Comparison of ENCODE assay signal across 2 cellular contexts in the genomic region with DNA sequence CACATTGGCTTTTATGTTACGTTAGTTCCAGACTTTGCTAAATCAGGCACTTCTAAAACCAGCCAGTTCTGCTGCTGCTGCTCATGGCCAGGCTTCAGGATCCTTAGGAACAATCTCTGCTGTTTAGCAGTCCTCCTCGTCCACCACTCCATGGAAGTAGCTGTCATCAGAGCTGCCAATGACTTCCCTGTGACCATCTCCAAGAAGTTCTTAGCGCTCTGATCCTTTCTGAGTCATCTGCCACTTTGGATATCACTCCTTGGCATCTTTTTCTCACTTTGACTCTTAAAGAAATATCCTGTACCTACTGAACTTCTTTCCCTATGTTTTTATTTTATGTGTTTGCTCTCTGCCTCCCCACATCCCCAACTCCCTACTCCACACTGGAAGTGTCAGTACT.
TF ChIP-seq lines count a peak whose summit lies in the region.

No MANE protein-coding gene starts in this region.

TF ChIP-seq in GM23338, 12 proteins besides CTCF, POLR2A, EP300 and RAD21:
- TF ChIP-seq, protein P1, sequence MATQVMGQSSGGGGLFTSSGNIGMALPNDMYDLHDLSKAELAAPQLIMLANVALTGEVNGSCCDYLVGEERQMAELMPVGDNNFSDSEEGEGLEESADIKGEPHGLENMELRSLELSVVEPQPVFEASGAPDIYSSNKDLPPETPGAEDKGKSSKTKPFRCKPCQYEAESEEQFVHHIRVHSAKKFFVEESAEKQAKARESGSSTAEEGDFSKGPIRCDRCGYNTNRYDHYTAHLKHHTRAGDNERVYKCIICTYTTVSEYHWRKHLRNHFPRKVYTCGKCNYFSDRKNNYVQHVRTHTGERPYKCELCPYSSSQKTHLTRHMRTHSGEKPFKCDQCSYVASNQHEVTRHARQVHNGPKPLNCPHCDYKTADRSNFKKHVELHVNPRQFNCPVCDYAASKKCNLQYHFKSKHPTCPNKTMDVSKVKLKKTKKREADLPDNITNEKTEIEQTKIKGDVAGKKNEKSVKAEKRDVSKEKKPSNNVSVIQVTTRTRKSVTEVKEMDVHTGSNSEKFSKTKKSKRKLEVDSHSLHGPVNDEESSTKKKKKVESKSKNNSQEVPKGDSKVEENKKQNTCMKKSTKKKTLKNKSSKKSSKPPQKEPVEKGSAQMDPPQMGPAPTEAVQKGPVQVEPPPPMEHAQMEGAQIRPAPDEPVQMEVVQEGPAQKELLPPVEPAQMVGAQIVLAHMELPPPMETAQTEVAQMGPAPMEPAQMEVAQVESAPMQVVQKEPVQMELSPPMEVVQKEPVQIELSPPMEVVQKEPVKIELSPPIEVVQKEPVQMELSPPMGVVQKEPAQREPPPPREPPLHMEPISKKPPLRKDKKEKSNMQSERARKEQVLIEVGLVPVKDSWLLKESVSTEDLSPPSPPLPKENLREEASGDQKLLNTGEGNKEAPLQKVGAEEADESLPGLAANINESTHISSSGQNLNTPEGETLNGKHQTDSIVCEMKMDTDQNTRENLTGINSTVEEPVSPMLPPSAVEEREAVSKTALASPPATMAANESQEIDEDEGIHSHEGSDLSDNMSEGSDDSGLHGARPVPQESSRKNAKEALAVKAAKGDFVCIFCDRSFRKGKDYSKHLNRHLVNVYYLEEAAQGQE (IDR thresholded peaks at IDR 0.05; ENCODE audit: unreplicated experiment): no peak
- TF ChIP-seq EZH2 (IDR thresholded peaks at IDR 0.05; ENCODE audit: low read depth, unreplicated experiment): no peak
- no peak for TF ChIP-seq POLR2AphosphoS5 (IDR thresholded peaks at IDR 0.05; ENCODE audit: low read depth)
- TF ChIP-seq STAT1 (IDR thresholded peaks at IDR 0.05; ENCODE audit: unreplicated experiment): no peak
- no peak for TF ChIP-seq NANOG (IDR thresholded peaks at IDR 0.05; ENCODE audit: borderline replicate concordance)
- TF ChIP-seq, protein P2, sequence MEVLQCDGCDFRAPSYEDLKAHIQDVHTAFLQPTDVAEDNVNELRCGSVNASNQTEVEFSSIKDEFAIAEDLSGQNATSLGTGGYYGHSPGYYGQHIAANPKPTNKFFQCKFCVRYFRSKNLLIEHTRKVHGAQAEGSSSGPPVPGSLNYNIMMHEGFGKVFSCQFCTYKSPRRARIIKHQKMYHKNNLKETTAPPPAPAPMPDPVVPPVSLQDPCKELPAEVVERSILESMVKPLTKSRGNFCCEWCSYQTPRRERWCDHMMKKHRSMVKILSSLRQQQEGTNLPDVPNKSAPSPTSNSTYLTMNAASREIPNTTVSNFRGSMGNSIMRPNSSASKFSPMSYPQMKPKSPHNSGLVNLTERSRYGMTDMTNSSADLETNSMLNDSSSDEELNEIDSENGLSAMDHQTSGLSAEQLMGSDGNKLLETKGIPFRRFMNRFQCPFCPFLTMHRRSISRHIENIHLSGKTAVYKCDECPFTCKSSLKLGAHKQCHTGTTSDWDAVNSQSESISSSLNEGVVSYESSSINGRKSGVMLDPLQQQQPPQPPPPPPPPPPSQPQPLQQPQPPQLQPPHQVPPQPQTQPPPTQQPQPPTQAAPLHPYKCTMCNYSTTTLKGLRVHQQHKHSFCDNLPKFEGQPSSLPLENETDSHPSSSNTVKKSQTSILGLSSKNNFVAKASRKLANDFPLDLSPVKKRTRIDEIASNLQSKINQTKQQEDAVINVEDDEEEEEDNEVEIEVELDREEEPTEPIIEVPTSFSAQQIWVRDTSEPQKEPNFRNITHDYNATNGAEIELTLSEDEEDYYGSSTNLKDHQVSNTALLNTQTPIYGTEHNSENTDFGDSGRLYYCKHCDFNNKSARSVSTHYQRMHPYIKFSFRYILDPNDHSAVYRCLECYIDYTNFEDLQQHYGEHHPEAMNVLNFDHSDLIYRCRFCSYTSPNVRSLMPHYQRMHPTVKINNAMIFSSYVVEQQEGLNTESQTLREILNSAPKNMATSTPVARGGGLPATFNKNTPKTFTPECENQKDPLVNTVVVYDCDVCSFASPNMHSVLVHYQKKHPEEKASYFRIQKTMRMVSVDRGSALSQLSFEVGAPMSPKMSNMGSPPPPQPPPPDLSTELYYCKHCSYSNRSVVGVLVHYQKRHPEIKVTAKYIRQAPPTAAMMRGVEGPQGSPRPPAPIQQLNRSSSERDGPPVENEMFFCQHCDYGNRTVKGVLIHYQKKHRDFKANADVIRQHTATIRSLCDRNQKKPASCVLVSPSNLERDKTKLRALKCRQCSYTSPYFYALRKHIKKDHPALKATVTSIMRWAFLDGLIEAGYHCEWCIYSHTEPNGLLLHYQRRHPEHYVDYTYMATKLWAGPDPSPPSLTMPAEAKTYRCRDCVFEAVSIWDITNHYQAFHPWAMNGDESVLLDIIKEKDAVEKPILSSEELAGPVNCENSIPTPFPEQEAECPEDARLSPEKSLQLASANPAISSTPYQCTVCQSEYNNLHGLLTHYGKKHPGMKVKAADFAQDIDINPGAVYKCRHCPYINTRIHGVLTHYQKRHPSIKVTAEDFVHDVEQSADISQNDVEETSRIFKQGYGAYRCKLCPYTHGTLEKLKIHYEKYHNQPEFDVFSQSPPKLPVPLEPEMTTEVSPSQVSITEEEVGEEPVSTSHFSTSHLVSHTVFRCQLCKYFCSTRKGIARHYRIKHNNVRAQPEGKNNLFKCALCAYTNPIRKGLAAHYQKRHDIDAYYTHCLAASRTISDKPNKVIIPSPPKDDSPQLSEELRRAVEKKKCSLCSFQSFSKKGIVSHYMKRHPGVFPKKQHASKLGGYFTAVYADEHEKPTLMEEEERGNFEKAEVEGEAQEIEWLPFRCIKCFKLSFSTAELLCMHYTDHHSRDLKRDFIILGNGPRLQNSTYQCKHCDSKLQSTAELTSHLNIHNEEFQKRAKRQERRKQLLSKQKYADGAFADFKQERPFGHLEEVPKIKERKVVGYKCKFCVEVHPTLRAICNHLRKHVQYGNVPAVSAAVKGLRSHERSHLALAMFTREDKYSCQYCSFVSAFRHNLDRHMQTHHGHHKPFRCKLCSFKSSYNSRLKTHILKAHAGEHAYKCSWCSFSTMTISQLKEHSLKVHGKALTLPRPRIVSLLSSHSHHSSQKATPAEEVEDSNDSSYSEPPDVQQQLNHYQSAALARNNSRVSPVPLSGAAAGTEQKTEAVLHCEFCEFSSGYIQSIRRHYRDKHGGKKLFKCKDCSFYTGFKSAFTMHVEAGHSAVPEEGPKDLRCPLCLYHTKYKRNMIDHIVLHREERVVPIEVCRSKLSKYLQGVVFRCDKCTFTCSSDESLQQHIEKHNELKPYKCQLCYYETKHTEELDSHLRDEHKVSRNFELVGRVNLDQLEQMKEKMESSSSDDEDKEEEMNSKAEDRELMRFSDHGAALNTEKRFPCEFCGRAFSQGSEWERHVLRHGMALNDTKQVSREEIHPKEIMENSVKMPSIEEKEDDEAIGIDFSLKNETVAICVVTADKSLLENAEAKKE (CRISPR knock-in tag; IDR thresholded peaks at IDR 0.05): no peak
- no peak for TF ChIP-seq ZNF331 (CRISPR knock-in tag; IDR thresholded peaks at IDR 0.05; ENCODE audit: low read depth)
- TF ChIP-seq CREB1 (CRISPR knock-in tag; IDR thresholded peaks at IDR 0.05; ENCODE audit: low read depth): no peak
- TF ChIP-seq, protein P3, sequence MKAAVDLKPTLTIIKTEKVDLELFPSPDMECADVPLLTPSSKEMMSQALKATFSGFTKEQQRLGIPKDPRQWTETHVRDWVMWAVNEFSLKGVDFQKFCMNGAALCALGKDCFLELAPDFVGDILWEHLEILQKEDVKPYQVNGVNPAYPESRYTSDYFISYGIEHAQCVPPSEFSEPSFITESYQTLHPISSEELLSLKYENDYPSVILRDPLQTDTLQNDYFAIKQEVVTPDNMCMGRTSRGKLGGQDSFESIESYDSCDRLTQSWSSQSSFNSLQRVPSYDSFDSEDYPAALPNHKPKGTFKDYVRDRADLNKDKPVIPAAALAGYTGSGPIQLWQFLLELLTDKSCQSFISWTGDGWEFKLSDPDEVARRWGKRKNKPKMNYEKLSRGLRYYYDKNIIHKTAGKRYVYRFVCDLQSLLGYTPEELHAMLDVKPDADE (IDR thresholded peaks at IDR 0.05): no peak
- TF ChIP-seq EZH2phosphoT487 (IDR thresholded peaks at IDR 0.05; ENCODE audit: unreplicated experiment): no peak

TF ChIP-seq in SK-N-SH treated with all-trans-retinoic acid at 6 μM for 48 hours, 23 proteins besides CTCF, POLR2A, EP300 and RAD21:
- TF ChIP-seq GLIS3 (CRISPR knock-in tag; IDR thresholded peaks at IDR 0.05) (no peak), ZFP3 (CRISPR knock-in tag; IDR thresholded peaks at IDR 0.05) (no peak), ESRRG (CRISPR knock-in tag; IDR thresholded peaks at IDR 0.05) (no peak), TCF4 (CRISPR knock-in tag; IDR thresholded peaks at IDR 0.05; ENCODE audit: borderline replicate concordance) (no peak), ZFP30 (CRISPR knock-in tag; IDR thresholded peaks at IDR 0.05) (no peak), ZC3H10 (CRISPR knock-in tag; IDR thresholded peaks at IDR 0.05) (no peak), ZNF565 (CRISPR knock-in tag; conservative IDR thresholded peaks at IDR 0.05; ENCODE audit: low read depth) (no peak), SNAI2 (CRISPR knock-in tag; IDR thresholded peaks at IDR 0.05) (no peak)
- TF ChIP-seq, protein P4, sequence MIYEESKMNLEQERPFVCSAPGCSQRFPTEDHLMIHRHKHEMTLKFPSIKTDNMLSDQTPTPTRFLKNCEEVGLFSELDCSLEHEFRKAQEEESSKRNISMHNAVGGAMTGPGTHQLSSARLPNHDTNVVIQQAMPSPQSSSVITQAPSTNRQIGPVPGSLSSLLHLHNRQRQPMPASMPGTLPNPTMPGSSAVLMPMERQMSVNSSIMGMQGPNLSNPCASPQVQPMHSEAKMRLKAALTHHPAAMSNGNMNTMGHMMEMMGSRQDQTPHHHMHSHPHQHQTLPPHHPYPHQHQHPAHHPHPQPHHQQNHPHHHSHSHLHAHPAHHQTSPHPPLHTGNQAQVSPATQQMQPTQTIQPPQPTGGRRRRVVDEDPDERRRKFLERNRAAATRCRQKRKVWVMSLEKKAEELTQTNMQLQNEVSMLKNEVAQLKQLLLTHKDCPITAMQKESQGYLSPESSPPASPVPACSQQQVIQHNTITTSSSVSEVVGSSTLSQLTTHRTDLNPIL (CRISPR knock-in tag; IDR thresholded peaks at IDR 0.05; ENCODE audit: low read depth): no peak
- TF ChIP-seq, protein P5, sequence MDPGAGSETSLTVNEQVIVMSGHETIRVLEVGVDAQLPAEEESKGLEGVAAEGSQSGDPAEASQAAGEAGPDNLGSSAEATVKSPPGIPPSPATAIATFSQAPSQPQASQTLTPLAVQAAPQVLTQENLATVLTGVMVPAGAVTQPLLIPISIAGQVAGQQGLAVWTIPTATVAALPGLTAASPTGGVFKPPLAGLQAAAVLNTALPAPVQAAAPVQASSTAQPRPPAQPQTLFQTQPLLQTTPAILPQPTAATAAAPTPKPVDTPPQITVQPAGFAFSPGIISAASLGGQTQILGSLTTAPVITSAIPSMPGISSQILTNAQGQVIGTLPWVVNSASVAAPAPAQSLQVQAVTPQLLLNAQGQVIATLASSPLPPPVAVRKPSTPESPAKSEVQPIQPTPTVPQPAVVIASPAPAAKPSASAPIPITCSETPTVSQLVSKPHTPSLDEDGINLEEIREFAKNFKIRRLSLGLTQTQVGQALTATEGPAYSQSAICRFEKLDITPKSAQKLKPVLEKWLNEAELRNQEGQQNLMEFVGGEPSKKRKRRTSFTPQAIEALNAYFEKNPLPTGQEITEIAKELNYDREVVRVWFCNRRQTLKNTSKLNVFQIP (CRISPR knock-in tag; IDR thresholded peaks at IDR 0.05; ENCODE audit: borderline replicate concordance, low read depth): no peak
- TF ChIP-seq, protein P6, sequence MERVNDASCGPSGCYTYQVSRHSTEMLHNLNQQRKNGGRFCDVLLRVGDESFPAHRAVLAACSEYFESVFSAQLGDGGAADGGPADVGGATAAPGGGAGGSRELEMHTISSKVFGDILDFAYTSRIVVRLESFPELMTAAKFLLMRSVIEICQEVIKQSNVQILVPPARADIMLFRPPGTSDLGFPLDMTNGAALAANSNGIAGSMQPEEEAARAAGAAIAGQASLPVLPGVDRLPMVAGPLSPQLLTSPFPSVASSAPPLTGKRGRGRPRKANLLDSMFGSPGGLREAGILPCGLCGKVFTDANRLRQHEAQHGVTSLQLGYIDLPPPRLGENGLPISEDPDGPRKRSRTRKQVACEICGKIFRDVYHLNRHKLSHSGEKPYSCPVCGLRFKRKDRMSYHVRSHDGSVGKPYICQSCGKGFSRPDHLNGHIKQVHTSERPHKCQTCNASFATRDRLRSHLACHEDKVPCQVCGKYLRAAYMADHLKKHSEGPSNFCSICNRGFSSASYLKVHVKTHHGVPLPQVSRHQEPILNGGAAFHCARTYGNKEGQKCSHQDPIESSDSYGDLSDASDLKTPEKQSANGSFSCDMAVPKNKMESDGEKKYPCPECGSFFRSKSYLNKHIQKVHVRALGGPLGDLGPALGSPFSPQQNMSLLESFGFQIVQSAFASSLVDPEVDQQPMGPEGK (CRISPR knock-in tag; IDR thresholded peaks at IDR 0.05; ENCODE audit: borderline replicate concordance): no peak
- TF ChIP-seq, protein P7, sequence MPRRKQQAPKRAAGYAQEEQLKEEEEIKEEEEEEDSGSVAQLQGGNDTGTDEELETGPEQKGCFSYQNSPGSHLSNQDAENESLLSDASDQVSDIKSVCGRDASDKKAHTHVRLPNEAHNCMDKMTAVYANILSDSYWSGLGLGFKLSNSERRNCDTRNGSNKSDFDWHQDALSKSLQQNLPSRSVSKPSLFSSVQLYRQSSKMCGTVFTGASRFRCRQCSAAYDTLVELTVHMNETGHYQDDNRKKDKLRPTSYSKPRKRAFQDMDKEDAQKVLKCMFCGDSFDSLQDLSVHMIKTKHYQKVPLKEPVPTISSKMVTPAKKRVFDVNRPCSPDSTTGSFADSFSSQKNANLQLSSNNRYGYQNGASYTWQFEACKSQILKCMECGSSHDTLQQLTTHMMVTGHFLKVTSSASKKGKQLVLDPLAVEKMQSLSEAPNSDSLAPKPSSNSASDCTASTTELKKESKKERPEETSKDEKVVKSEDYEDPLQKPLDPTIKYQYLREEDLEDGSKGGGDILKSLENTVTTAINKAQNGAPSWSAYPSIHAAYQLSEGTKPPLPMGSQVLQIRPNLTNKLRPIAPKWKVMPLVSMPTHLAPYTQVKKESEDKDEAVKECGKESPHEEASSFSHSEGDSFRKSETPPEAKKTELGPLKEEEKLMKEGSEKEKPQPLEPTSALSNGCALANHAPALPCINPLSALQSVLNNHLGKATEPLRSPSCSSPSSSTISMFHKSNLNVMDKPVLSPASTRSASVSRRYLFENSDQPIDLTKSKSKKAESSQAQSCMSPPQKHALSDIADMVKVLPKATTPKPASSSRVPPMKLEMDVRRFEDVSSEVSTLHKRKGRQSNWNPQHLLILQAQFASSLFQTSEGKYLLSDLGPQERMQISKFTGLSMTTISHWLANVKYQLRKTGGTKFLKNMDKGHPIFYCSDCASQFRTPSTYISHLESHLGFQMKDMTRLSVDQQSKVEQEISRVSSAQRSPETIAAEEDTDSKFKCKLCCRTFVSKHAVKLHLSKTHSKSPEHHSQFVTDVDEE (CRISPR knock-in tag; IDR thresholded peaks at IDR 0.05): no peak
- TF ChIP-seq, protein P8, sequence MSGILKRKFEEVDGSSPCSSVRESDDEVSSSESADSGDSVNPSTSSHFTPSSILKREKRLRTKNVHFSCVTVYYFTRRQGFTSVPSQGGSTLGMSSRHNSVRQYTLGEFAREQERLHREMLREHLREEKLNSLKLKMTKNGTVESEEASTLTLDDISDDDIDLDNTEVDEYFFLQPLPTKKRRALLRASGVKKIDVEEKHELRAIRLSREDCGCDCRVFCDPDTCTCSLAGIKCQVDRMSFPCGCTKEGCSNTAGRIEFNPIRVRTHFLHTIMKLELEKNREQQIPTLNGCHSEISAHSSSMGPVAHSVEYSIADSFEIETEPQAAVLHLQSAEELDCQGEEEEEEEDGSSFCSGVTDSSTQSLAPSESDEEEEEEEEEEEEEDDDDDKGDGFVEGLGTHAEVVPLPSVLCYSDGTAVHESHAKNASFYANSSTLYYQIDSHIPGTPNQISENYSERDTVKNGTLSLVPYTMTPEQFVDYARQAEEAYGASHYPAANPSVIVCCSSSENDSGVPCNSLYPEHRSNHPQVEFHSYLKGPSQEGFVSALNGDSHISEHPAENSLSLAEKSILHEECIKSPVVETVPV (CRISPR knock-in tag; IDR thresholded peaks at IDR 0.05): no peak
